In the genomic region with DNA sequence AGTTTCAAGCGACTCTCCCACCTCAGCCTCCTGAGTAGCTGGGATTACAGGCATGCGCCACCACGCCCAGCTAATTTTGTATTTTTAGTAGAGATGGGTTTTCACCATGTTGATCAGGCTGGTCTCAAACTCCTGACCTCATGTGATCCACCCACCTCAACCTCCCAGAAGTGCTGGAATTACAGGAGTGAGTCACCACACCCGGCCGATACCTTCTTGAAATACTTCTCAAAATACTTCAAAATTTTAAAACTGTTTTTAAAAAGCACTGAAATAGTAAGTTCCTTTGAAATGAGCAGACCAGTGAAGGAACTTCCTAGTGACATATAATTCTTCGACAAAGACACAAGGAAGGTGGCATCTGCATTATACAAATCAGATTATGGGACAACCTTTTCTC, we compare ENCODE assay signal across 3 cellular contexts. TPM values are rescaled to one million over a fixed set of nuclear protein-coding genes. Genes with fewer than 3 reads are reported as not detected.
"Had no signal": no experiment of that assay in that cellular context is flagged by ENCODE, and none has a peak within 500 bp of the region (broad histone marks: within the 10 kb centered on the region; RNA-seq: fewer than 3 reads in every experiment).

No MANE protein-coding gene starts in this region.

RNA-seq across cellular contexts. Expression of a gene that starts 54.4 kb away (rescaled TPM):
- total RNA-seq: epithelial cell of proximal tubule, fibroblast of villous mesenchyme, SJCRH30 had no signal
